Comparison of ENCODE assay signal across 8 cellular contexts in the genomic region with DNA sequence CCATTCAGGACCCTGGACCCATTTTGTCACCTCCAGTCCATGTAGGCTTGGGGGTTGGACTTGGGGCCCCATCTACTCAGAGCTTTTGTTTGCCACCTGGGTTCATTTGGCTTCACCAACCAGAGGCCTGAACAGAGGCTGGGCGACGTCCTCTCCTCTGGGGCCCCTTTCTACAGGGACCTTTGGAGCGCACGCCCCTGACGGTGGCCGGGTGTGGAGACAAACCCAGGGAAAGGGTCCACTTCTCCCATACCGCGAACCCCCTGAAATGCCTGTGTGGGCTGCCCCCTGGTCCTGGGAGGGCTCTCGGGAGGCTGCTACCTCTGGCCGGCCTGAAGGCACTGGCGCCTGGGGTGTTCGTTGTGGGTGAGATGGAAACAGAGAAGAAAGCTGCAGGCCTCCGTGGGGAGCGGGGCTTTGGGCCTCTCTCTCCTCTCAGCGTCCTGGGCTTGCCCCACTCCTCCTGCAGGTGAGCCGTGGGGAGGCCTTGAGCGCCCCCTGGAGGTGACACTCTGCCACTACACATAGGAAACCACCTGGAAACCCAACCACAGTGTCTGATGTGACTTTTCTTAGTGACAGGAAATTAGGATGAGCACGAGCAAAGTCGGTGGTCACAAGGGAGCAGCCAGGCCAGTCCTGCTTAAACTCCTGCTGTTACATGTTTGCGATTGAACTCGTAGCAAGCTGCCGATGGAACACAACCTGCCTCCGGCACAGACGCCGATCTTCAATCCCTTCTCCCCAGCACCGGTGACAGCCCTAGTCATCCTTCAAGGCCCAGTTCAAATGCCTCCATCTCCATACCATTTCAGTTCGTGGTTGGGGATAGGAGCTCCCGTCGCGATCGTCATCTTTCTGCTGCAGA. TPM values are rescaled to one million over a fixed set of nuclear protein-coding genes. Genes with fewer than 3 reads are reported as not detected.
DNase-seq lines count a peak whose midpoint lies in the region; ATAC-seq, FAIRE-seq and TF ChIP-seq lines count a peak whose summit lies in the region.

No MANE protein-coding gene starts in this region.

- H3K4me1 Mint-ChIP-seq in naive B cell (peaks cover 4 to 12% (median 8%) of the 10 kb centered on the region in 3 donors), type B pancreatic cell (ENCODE audit: unreplicated experiment) (peaks cover 13% of the 10 kb centered on the region)

- H3K4me3 Mint-ChIP-seq in naive B cell (no peak overlapping the region), type B pancreatic cell (no peak overlapping the region)

- no peak for FAIRE-seq in GM19239 (lab: Jason Lieb, UNC)

- peaks cover 0 to 8% of the 10 kb centered on the region in 2 donors for H3K36me3 Mint-ChIP-seq in naive B cell
- no peaks in the 10 kb centered on the region for H3K36me3 Mint-ChIP-seq in type B pancreatic cell

- ATAC-seq in naive B cell (ENCODE audit: low read depth in 2 of 2) (peak; percentile 51 to 60), GM19455 (IDR thresholded peaks at IDR 0.05; ENCODE audit: unreplicated experiment) (no peak)

- no peaks in the 10 kb centered on the region for H3K9me3 Mint-ChIP-seq in naive B cell
- no peaks in the 10 kb centered on the region for H3K9me3 Mint-ChIP-seq in type B pancreatic cell

- H3K27me3 Mint-ChIP-seq in naive B cell (peaks cover 32 to 65% (median 51%) of the 10 kb centered on the region in 3 donors), type B pancreatic cell (peaks cover 53% of the 10 kb centered on the region)

- DNase-seq in AG09309 (ENCODE audit: low read depth) = no peak
- DNase-seq in GM19239 (ENCODE audit: insufficient read length, low spot score) = peak; percentile 79
- peak; percentile 72 for DNase-seq in NCI-H1694 (lab: John Stamatoyannopoulos, UW)
- peak in 3 of 4 experiments; percentile 15 to 39 (median 20) for DNase-seq in activated CD4-positive, CD25-positive, alpha-beta regulatory T cell (lab: John Stamatoyannopoulos, UW)
- DNase-seq in choroid plexus epithelial cell (ENCODE audit: low read depth) = peak; percentile 18
- peak; percentile 38 for DNase-seq in naive B cell
- no peak for DNase-seq in type B pancreatic cell (ENCODE audit: extremely low spot score, unreplicated experiment)

- H3K4me3 ChIP-seq in AG09309 (ENCODE audit: control insufficient read depth, low read depth, low read length) = no peak overlapping the region
- no peak overlapping the region for H3K4me3 ChIP-seq in choroid plexus epithelial cell (ENCODE audit: low read depth, low read length)

- TF ChIP-seq CTCF in AG09309 (IDR thresholded peaks at IDR 0.05; ENCODE audit: control insufficient read depth, insufficient read depth, low read depth, low read length, missing control alignments) (peak; percentile 77), choroid plexus epithelial cell (conservative IDR thresholded peaks at IDR 0.05; ENCODE audit: low read depth, low read length) (peak; percentile 90), type B pancreatic cell (conservative IDR thresholded peaks at IDR 0.05) (peak; percentile 94)

- H3K27ac Mint-ChIP-seq in naive B cell (peak overlapping the region in 1 of 6 donors; percentile 22), type B pancreatic cell (no peak overlapping the region)

RNA-seq across cellular contexts. Expression of gene NTSR2, which starts 12.0 kb away (rescaled TPM):
- polyA plus RNA-seq in naive B cell (ENCODE audit: low read depth in 6 of 6) = not detected
- total RNA-seq in type B pancreatic cell (ENCODE audit: low replicate concordance) = not detected in 2 replicates

Comparison
In these comparisons a context has a peak if more than half of its experiments do, and no peak if none do; other contexts are left out.
1. DNase-seq: peak in GM19239 (single experiment), NCI-H1694 (single experiment), activated CD4-positive, CD25-positive, alpha-beta regulatory T cell (3 of 4), choroid plexus epithelial cell (single experiment) and naive B cell (single experiment); none in AG09309 (single experiment) and type B pancreatic cell (single experiment).
2. Peak in every context shown above with its lines, with median percentiles within 50 percentile points of each other: CTCF ChIP-seq.